8 cellular contexts compared by ENCODE assay signal in the genomic region with DNA sequence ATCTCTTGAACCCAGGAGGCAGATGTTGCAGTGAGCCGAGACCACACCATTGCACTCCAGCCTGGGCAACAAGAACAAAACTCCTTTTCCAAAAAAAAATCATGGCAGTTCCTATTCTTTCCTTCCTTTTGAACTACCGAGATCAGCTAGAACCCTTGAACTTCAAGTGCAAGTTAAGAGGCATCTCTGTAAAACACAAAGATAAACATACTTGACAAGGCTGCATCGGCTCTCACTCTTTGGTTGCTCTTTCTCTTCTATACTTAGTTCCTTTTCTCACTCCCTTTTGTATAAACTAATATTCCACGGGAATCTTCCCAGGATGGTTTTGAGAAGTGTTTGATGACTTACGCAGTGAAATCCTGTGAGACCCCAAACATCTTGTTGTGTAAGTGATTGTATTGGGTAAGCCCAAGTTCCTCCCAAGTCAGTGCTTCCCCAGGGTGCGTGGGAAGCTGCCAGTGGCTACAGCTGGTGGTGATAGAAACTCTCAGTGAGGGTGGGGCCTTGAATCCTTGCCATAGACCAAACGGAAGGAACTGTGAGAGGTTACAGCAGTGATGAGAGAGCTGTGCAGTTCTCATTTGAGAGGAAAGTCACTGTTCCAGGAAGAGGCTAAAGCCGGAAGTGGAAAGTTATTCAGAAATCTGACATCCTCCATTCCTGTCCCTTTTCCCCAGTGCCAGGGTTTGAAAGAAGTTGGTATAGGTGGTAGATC. TPM values are rescaled to one million over a fixed set of nuclear protein-coding genes. Genes with fewer than 3 reads are reported as not detected.
DNase-seq lines count a peak whose midpoint lies in the region; ATAC-seq and TF ChIP-seq lines count a peak whose summit lies in the region.

No MANE protein-coding gene starts in this region.

- ATAC-seq in HG02678 (IDR thresholded peaks at IDR 0.05; ENCODE audit: unreplicated experiment), result peak; percentile 67
- peak; percentile 49 for ATAC-seq in activated T-helper 17 cell treated with anti-CD3 and anti-CD28 coated beads, Interleukin-2, amount 50 U/mL, for 72 hours (replicated peaks)
- ATAC-seq in left ventricle myocardium superior, result peak; percentile 86

- no peaks in the 10 kb centered on the region for H3K9me3 ChIP-seq in CD4-positive, alpha-beta memory T cell (ENCODE audit: control insufficient read depth in 1 of 2, low read length in 2 of 2)

- H3K4me3 ChIP-seq in skin epidermis, result no peak overlapping the region
- no peak overlapping the region for H3K4me3 ChIP-seq in CD4-positive, alpha-beta memory T cell (ENCODE audit: low read length in 2 of 2)

- H3K27ac ChIP-seq in skin epidermis, result peak overlapping the region in 20 of 21 experiments; percentile 41 to 90 (median 81)
- H3K27ac ChIP-seq in CD4-positive, alpha-beta memory T cell (ENCODE audit: low read depth, low read length), result no peak overlapping the region

- peaks cover 4% of the 10 kb centered on the region for H3K4me1 Mint-ChIP-seq in activated T-helper 17 cell treated with anti-CD3 and anti-CD28 coated beads, Interleukin-2, amount 50 U/mL, for 72 hours
- peaks cover 0 to 5% (median 1%) of the 10 kb centered on the region in 4 donors for H3K4me1 Mint-ChIP-seq in CD4-positive, alpha-beta memory T cell

- no peak for TF ChIP-seq CTCF in AG09319 (IDR thresholded peaks at IDR 0.05; ENCODE audit: low read depth, low read length)

- no peak overlapping the region for H3K4me3 Mint-ChIP-seq in activated T-helper 17 cell treated with anti-CD3 and anti-CD28 coated beads, Interleukin-2, amount 50 U/mL, for 72 hours
- H3K4me3 Mint-ChIP-seq in CD4-positive, alpha-beta memory T cell, result peak overlapping the region in 1 of 8 donors; percentile 41

- H3K36me3 Mint-ChIP-seq in activated T-helper 17 cell treated with anti-CD3 and anti-CD28 coated beads, Interleukin-2, amount 50 U/mL, for 72 hours (ENCODE audit: low read depth), result peaks cover 100% of the 10 kb centered on the region
- peaks cover 46 to 79% of the 10 kb centered on the region in 2 donors for H3K36me3 Mint-ChIP-seq in CD4-positive, alpha-beta memory T cell

- POLR2A ChIA-PET in CD4-positive, alpha-beta memory T cell (lab: Charles Lee; ENCODE audit: partially characterized antibody), result no interaction called here

- H3K4me1 ChIP-seq in CD4-positive, alpha-beta memory T cell (ENCODE audit: insufficient read depth, low read length), result no peaks in the 10 kb centered on the region

- no peaks in the 10 kb centered on the region for H3K9me3 Mint-ChIP-seq in activated T-helper 17 cell treated with anti-CD3 and anti-CD28 coated beads, Interleukin-2, amount 50 U/mL, for 72 hours
- H3K9me3 Mint-ChIP-seq in CD4-positive, alpha-beta memory T cell, result no peaks in the 10 kb centered on the region

- CTCF ChIA-PET in CD4-positive, alpha-beta memory T cell (lab: Charles Lee; ENCODE audit: partially characterized antibody), result interaction anchor here (0.5 kb wide), 1 partner anchor 931 kb away, joined by 3 read pairs; no protein-coding TSS in a partner anchor

- H3K27ac Mint-ChIP-seq in activated T-helper 17 cell treated with anti-CD3 and anti-CD28 coated beads, Interleukin-2, amount 50 U/mL, for 72 hours, result peak overlapping the region; percentile 7
- H3K27ac Mint-ChIP-seq in CD4-positive, alpha-beta memory T cell, result peak overlapping the region in 3 of 7 donors; percentile 22 to 62 (median 48)

- intact Hi-C loops in left ventricle myocardium superior (cut with micrococcal nuclease), result no loop called here
- intact Hi-C loops in CD4-positive, alpha-beta memory T cell (cut with micrococcal nuclease), result no loop called here

- no peaks in the 10 kb centered on the region for H3K27me3 ChIP-seq in CD4-positive, alpha-beta memory T cell (ENCODE audit: insufficient read depth, low read length)

- H3K36me3 ChIP-seq in CD4-positive, alpha-beta memory T cell (ENCODE audit: insufficient read depth, low read length), result peaks cover 41% of the 10 kb centered on the region

- no peaks in the 10 kb centered on the region for H3K27me3 Mint-ChIP-seq in activated T-helper 17 cell treated with anti-CD3 and anti-CD28 coated beads, Interleukin-2, amount 50 U/mL, for 72 hours
- H3K27me3 Mint-ChIP-seq in CD4-positive, alpha-beta memory T cell, result no peaks in the 10 kb centered on the region

- DNase-seq in AG09319 (ENCODE audit: extremely low read depth, low read depth) (peak; percentile 99), left ventricle myocardium superior (peak; percentile 92), cerebellar nuclear complex (lab: John Stamatoyannopoulos, UW) (no peak)
- DNase-seq in CD4-positive, alpha-beta memory T cell, result no peak
- no peak for DNase-seq in activated CD4-positive, CD25-positive, alpha-beta regulatory T cell treated with anti-CD3 and anti-CD28 coated beads, Interleukin-2, amount 50 U/mL, for 72 hours

RNA-seq across cellular contexts. Expression of gene CDC42EP2, which starts 24.1 kb away (rescaled TPM):
- total RNA-seq in activated T-helper 17 cell treated with anti-CD3 and anti-CD28 coated beads, Interleukin-2, amount 50 U/mL, for 72 hours, result 1 to 10 TPM in 1 of 2 donors, under 1 TPM in 1; 0.73 to 2.0 TPM
- total RNA-seq in left ventricle myocardium superior, result 13.0 TPM
- under 1 TPM; 0.55 to 0.67 TPM for total RNA-seq in CD4-positive, alpha-beta memory T cell
- not detected for polyA plus RNA-seq in CD4-positive, alpha-beta memory T cell

RNA-seq across cellular contexts. Expression of gene POLA2, which starts 28.8 kb away (rescaled TPM):
- total RNA-seq in activated T-helper 17 cell treated with anti-CD3 and anti-CD28 coated beads, Interleukin-2, amount 50 U/mL, for 72 hours, result 10 to 100 TPM; 54.6 to 64.1 TPM
- total RNA-seq in left ventricle myocardium superior, result 3.5 TPM
- total RNA-seq in CD4-positive, alpha-beta memory T cell, result 10 to 100 TPM; 26.4 to 27.3 TPM
- polyA plus RNA-seq in CD4-positive, alpha-beta memory T cell, result 10 to 100 TPM in 1 of 2 donors, 1 to 10 TPM in 1; 7.8 to 13.7 TPM

RNA-seq across cellular contexts. Expression of gene DPF2, which starts 43.0 kb away (rescaled TPM):
- 10 to 100 TPM; 66.0 to 89.5 TPM for total RNA-seq in activated T-helper 17 cell treated with anti-CD3 and anti-CD28 coated beads, Interleukin-2, amount 50 U/mL, for 72 hours
- total RNA-seq in left ventricle myocardium superior, result 53.9 TPM
- total RNA-seq in CD4-positive, alpha-beta memory T cell, result 100 to 1,000 TPM; 101 to 102 TPM
- polyA plus RNA-seq in CD4-positive, alpha-beta memory T cell, result 10 to 100 TPM; 65.1 to 67.8 TPM

Comparison
In these comparisons a context has a peak if more than half of its experiments do, and no peak if none do; other contexts are left out.
1. DNase-seq: peak in AG09319 (single experiment) and left ventricle myocardium superior (single experiment); none in CD4-positive, alpha-beta memory T cell (0 of 5), activated CD4-positive, CD25-positive, alpha-beta regulatory T cell treated with anti-CD3 and anti-CD28 coated beads, Interleukin-2, amount 50 U/mL, for 72 hours (single experiment) and cerebellar nuclear complex (0 of 2).
2. Peak in every context shown above with its lines, with median percentiles within 50 percentile points of each other: ATAC-seq.